18 cellular contexts compared by ENCODE assay signal in the genomic region with DNA sequence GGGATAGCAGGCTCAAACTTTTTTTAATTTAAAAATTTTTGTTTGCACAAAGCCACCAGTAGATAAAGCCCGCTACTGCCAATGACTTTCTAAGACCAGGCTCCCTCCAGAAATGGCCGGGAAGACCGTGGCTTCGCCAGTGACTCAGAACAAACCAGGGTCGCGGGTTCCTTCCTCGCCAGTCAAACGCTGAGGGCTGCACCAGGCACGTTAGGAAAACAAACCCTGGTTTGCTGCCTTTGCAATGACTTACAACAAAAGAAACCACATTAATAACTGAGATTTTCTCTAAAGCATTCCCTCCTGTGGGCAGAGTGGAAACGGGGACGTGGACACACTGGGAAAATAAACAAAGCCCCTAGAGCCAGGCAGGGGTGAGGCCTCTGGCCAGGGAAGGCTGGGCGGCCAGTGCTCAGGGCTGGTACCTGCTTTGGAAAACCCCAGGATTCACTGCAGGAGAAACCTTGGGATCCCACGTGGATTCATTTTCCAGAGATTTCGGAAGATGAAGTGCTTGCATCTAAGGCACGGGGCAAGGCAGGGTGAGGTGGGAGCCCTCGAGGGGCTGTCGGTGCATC. TPM values are rescaled to one million over a fixed set of nuclear protein-coding genes. Genes with fewer than 3 reads are reported as not detected.
DNase-seq lines count a peak whose midpoint lies in the region; TF ChIP-seq lines count a peak whose summit lies in the region.
"Had no signal": no experiment of that assay in that cellular context is flagged by ENCODE, and none has a peak within 500 bp of the region (broad histone marks: within the 10 kb centered on the region; RNA-seq: fewer than 3 reads in every experiment).

No MANE protein-coding gene starts in this region.

- H3K27ac Mint-ChIP-seq in activated CD4-positive, alpha-beta T cell treated with anti-CD3 and anti-CD28 coated beads, Interleukin-2, amount 10 ng/mL, durations not matched to agents 7 days and 5 days: no peak overlapping the region
- H3K27ac Mint-ChIP-seq: endodermal cell had no signal

- DNase-seq in A673 (ENCODE audit: low spot score) (no peak), H7 (peak; percentile 59), amniotic stem cell (lab: John Stamatoyannopoulos, UW) (peak; percentile 83), hepatocyte (ENCODE audit: low spot score) (no peak), erythroblast (lab: John Stamatoyannopoulos, UW) (no peak), stomach (no peak), hippocampal formation (lab: John Stamatoyannopoulos, UW) (no peak)
- no peak for DNase-seq in activated CD4-positive, alpha-beta T cell treated with anti-CD3 and anti-CD28 coated beads, Interleukin-2, amount 10 ng/mL, durations not matched to agents 7 days and 5 days
- DNase-seq: activated CD4-positive, alpha-beta T cell treated with anti-CD3 and anti-CD28 coated beads for 1 hour; activated T-cell treated with anti-CD3 and anti-CD28 coated beads, Interleukin-2, amount 50 U/mL, for 1 hour; DMS 273 treated with DMSO at 0.1 percent for 48 hours; endodermal cell; lower lobe of right lung; occipital lobe; stimulated activated CD4-positive, alpha-beta T cell treated with anti-CD3 and anti-CD28 coated beads, Interleukin-12 subunit alpha, Interleukin-12 subunit beta, amount 100 ng/mL, for 4 hours; thyroid gland had no signal

- H3K79me2 ChIP-seq in hepatocyte: peaks cover 30% of the 10 kb centered on the region

- H3K4me1 Mint-ChIP-seq in activated CD4-positive, alpha-beta T cell treated with anti-CD3 and anti-CD28 coated beads, Interleukin-2, amount 10 ng/mL, durations not matched to agents 7 days and 5 days: peaks cover 9% of the 10 kb centered on the region

- H3K27me3 Mint-ChIP-seq in activated CD4-positive, alpha-beta T cell treated with anti-CD3 and anti-CD28 coated beads, Interleukin-2, amount 10 ng/mL, durations not matched to agents 7 days and 5 days: peaks cover 16% of the 10 kb centered on the region

- no peak for TF ChIP-seq CTCF in A673 (conservative IDR thresholded peaks at IDR 0.05; ENCODE audit: low read depth, low read length)
- TF ChIP-seq CTCF in hepatocyte (IDR thresholded peaks at IDR 0.05; ENCODE audit: poor library complexity): no peak
- TF ChIP-seq CTCF in stomach (IDR thresholded peaks at IDR 0.05): no peak

- no peaks in the 10 kb centered on the region for H3K36me3 Mint-ChIP-seq in activated CD4-positive, alpha-beta T cell treated with anti-CD3 and anti-CD28 coated beads, Interleukin-2, amount 10 ng/mL, durations not matched to agents 7 days and 5 days (ENCODE audit: low read depth)
- H3K36me3 Mint-ChIP-seq: brain had no signal

- H3K9me3 ChIP-seq in A673 (ENCODE audit: low read depth, low read length, poor library complexity, severe bottlenecking): no peaks in the 10 kb centered on the region
- no peaks in the 10 kb centered on the region for H3K9me3 ChIP-seq in hepatocyte (ENCODE audit: low read depth)
- H3K9me3 ChIP-seq in stomach: no peaks in the 10 kb centered on the region
- H3K9me3 ChIP-seq: A549, lower lobe of right lung, thyroid gland had no signal

- no peak for TF ChIP-seq EP300 in stomach (IDR thresholded peaks at IDR 0.05)

- H3K27me3 ChIP-seq in A673 (replicated peaks; ENCODE audit: insufficient read depth, low read depth, low read length, poor library complexity) (no peaks in the 10 kb centered on the region), H7 (ENCODE audit: control insufficient read depth, insufficient read depth, low read length) (peaks cover 17% of the 10 kb centered on the region), hepatocyte (peaks cover 23% of the 10 kb centered on the region), stomach (peaks cover 0 to 70% (median 33%) of the 10 kb centered on the region in 3 donors)

- no peaks in the 10 kb centered on the region for H4K20me1 ChIP-seq in hepatocyte (ENCODE audit: insufficient read depth, poor library complexity, severe bottlenecking)

- H3K36me3 ChIP-seq in A673 (ENCODE audit: insufficient read depth, low read length, poor library complexity, severe bottlenecking) (no peaks in the 10 kb centered on the region), H7 (replicated peaks; ENCODE audit: control insufficient read depth, insufficient read depth, low read length) (no peaks in the 10 kb centered on the region), hepatocyte (replicated peaks; ENCODE audit: insufficient read depth, low read depth) (no peaks in the 10 kb centered on the region), stomach (no peaks in the 10 kb centered on the region)
- H3K36me3 ChIP-seq: lower lobe of right lung, thyroid gland had no signal

- intact Hi-C loops in A673 (cut with micrococcal nuclease; ENCODE audit: unreplicated experiment): no loop called here
- intact Hi-C loops in stomach (cut with DNase I; ENCODE audit: low total_unique reads): no loop called here

- peak overlapping the region; percentile 85 for H3K27ac ChIP-seq in A673 (ENCODE audit: low read depth, low read length, poor library complexity, severe bottlenecking)
- H3K27ac ChIP-seq in hepatocyte: peak overlapping the region; percentile 31
- no peak overlapping the region for H3K27ac ChIP-seq in stomach
- H3K27ac ChIP-seq: A549, lower lobe of right lung, thyroid gland had no signal

- no peak overlapping the region for H2AFZ ChIP-seq in hepatocyte

- H3K4me2 ChIP-seq in hepatocyte: peak overlapping the region; percentile 49
- H3K4me2 ChIP-seq: A549 had no signal

- TF ChIP-seq POLR2A in erythroblast (IDR thresholded peaks at IDR 0.05; ENCODE audit: low read length) (no peak), stomach (IDR thresholded peaks at IDR 0.05) (no peak)

- H3K9me3 Mint-ChIP-seq in activated CD4-positive, alpha-beta T cell treated with anti-CD3 and anti-CD28 coated beads, Interleukin-2, amount 10 ng/mL, durations not matched to agents 7 days and 5 days: no peaks in the 10 kb centered on the region
- H3K9me3 Mint-ChIP-seq: brain, endodermal cell had no signal

- no peaks in the 10 kb centered on the region for H3K9me2 ChIP-seq in hepatocyte (replicated peaks; ENCODE audit: insufficient read depth)

- CTCF ChIA-PET in A673 (lab: Charles Lee): no interaction called here
- CTCF ChIA-PET in activated CD4-positive, alpha-beta T cell treated with anti-CD3 and anti-CD28 coated beads, Interleukin-2, amount 10 ng/mL, durations not matched to agents 7 days and 5 days (lab: Charles Lee): interaction anchor here (0.6 kb wide), 1 partner anchor 622 kb away, joined by 3 read pairs; no protein-coding TSS in a partner anchor

- 57% methylated on average over 17 of the region's 17 CpGs for WGBS in hepatocyte (ENCODE audit: low lambda C conversion rate, missing lambda C conversion rate)
- 23 to 44% (median 38%) methylated on average over 14 to 17 of the region's 17 CpGs for WGBS in stomach, 5 donors

- H3K4me3 ChIP-seq in A673 (ENCODE audit: low read depth, low read length, poor library complexity, severe bottlenecking) (no peak overlapping the region), H7 (ENCODE audit: insufficient read depth, low read depth, low read length) (no peak overlapping the region), hepatocyte (no peak overlapping the region), stomach (no peak overlapping the region)
- H3K4me3 ChIP-seq: A549, lower lobe of right lung, thyroid gland had no signal

- H3K4me3 Mint-ChIP-seq in activated CD4-positive, alpha-beta T cell treated with anti-CD3 and anti-CD28 coated beads, Interleukin-2, amount 10 ng/mL, durations not matched to agents 7 days and 5 days: no peak overlapping the region
- H3K4me3 Mint-ChIP-seq: endodermal cell had no signal

- H3K4me1 ChIP-seq in A673 (ENCODE audit: insufficient read depth, low read length, poor library complexity, severe bottlenecking) (peaks cover 46% of the 10 kb centered on the region), hepatocyte (ENCODE audit: insufficient read depth) (peaks cover 12% of the 10 kb centered on the region), stomach (peaks cover 9 to 21% (median 19%) of the 10 kb centered on the region in 4 donors)

- no TSS peak for BruUV-seq in A673 (replicated peaks; lab: Mats Ljungman, UMichigan)

- POLR2A ChIA-PET in A673 (lab: Charles Lee; ENCODE audit: low non-redundant PET): no interaction called here
- POLR2A ChIA-PET in activated CD4-positive, alpha-beta T cell treated with anti-CD3 and anti-CD28 coated beads, Interleukin-2, amount 10 ng/mL, durations not matched to agents 7 days and 5 days (lab: Charles Lee): no interaction called here

RNA-seq across cellular contexts. Expression of a gene that starts 3.8 kb away (rescaled TPM):
- total RNA-seq in A673 (2021) (12.7 and 16.6 TPM in 2 replicates), hepatocyte (5.7 and 9.7 TPM in 2 replicates), stomach (1 to 10 TPM in 2 of 5 donors, under 1 TPM in 1, not detected in 2; 0.87 to 2.6 (median 1.7) TPM)
- 10.8 and 12.7 TPM in 2 replicates for total RNA-seq in H7 (2014; rRNA removed; shearing (Covaris generic))
- polyA plus RNA-seq in hepatocyte (14.0 and 23.0 TPM in 2 replicates), stomach (1 to 10 TPM; 3.3 to 8.4 (median 6.7) TPM)
- under 1 TPM in 1 of 2 experiments, not detected in 1; 0.15 TPM for total RNA-seq in activated CD4-positive, alpha-beta T cell treated with anti-CD3 and anti-CD28 coated beads, Interleukin-2, amount 10 ng/mL, durations not matched to agents 7 days and 5 days

RNA-seq across cellular contexts. Expression of a gene that starts 27.3 kb away (rescaled TPM):
- total RNA-seq in A673 (2021) (30.4 and 36.5 TPM in 2 replicates), hepatocyte (10.5 and 14.2 TPM in 2 replicates), stomach (10 to 100 TPM in 4 of 5 donors, 1 to 10 TPM in 1; 7.5 to 35.6 (median 18.1) TPM)
- 19.2 and 20.9 TPM in 2 replicates for total RNA-seq in H7 (2014; rRNA removed; shearing (Covaris generic))
- polyA plus RNA-seq in hepatocyte (10.7 and 15.5 TPM in 2 replicates), stomach (10 to 100 TPM in 2 of 3 donors, 1 to 10 TPM in 1; 9.6 to 12.6 (median 10.3) TPM)
- 10 to 100 TPM; 24.1 to 26.6 TPM for total RNA-seq in activated CD4-positive, alpha-beta T cell treated with anti-CD3 and anti-CD28 coated beads, Interleukin-2, amount 10 ng/mL, durations not matched to agents 7 days and 5 days

RNA-seq across cellular contexts. Expression of a gene that starts 43.3 kb away (rescaled TPM):
- total RNA-seq in A673 (2021) (82.8 and 87.1 TPM in 2 replicates), hepatocyte (20.8 and 32.5 TPM in 2 replicates), stomach (10 to 100 TPM in 4 of 5 donors, 1 to 10 TPM in 1; 1.7 to 29.8 (median 16.1) TPM)
- 71.2 and 80.5 TPM in 2 replicates for total RNA-seq in H7 (2014; rRNA removed; shearing (Covaris generic))
- polyA plus RNA-seq in hepatocyte (66.9 and 81.4 TPM in 2 replicates), stomach (10 to 100 TPM; 40.2 to 68.4 (median 45.8) TPM)
- 10 to 100 TPM; 28.5 to 33.9 TPM for total RNA-seq in activated CD4-positive, alpha-beta T cell treated with anti-CD3 and anti-CD28 coated beads, Interleukin-2, amount 10 ng/mL, durations not matched to agents 7 days and 5 days

RNA-seq across cellular contexts. Expression of a gene that starts 48.3 kb away (rescaled TPM):
- total RNA-seq in A673 (2021) (0.28 TPM in 1 of 2 replicates, not detected in the other), hepatocyte (not detected in 2 replicates), stomach (not detected)
- not detected in 2 replicates for total RNA-seq in H7 (2014; rRNA removed; shearing (Covaris generic))
- polyA plus RNA-seq in hepatocyte (0.86 TPM in 1 of 2 replicates, not detected in the other), stomach (under 1 TPM in 1 of 3 donors, not detected in 2; 0.13 TPM)
- total RNA-seq in activated CD4-positive, alpha-beta T cell treated with anti-CD3 and anti-CD28 coated beads, Interleukin-2, amount 10 ng/mL, durations not matched to agents 7 days and 5 days: not detected
- total RNA-seq: endodermal cell, lower lobe of right lung, occipital lobe, thyroid gland had no signal

Comparison
In these comparisons a context has a peak if more than half of its experiments do, and no peak if none do; other contexts are left out.
1. DNase-seq: peak in H7 (single experiment) and amniotic stem cell (single experiment); none in A673 (single experiment), hepatocyte (single experiment), erythroblast (0 of 2), stomach (single experiment), activated CD4-positive, alpha-beta T cell treated with anti-CD3 and anti-CD28 coated beads, Interleukin-2, amount 10 ng/mL, durations not matched to agents 7 days and 5 days (single experiment) and hippocampal formation (0 of 2).
2. H3K27ac ChIP-seq: peak in A673 (single experiment) and hepatocyte (single experiment); none in stomach (0 of 5).